8 cellular contexts compared by ENCODE assay signal in genomic region chr15:89143503-89144162, GRCh38. TPM values are rescaled to one million over a fixed set of nuclear protein-coding genes. Genes with fewer than 3 reads are reported as not detected.
DNase-seq lines count a peak whose midpoint lies in the region; ATAC-seq, FAIRE-seq and TF ChIP-seq lines count a peak whose summit lies in the region.

No MANE protein-coding gene starts in this region.

- no peaks in the 10 kb centered on the region for H3K9me2 ChIP-seq in GM23338 (ENCODE audit: insufficient read depth)

- no peak overlapping the region for H3K4me2 ChIP-seq in GM23338

- DNase-seq in DMS79 (lab: John Stamatoyannopoulos, UW), result peak; percentile 1
- peak; percentile 76 for DNase-seq in KBM-7
- DNase-seq in adipocyte (ENCODE audit: low read depth), result peak; percentile 95
- DNase-seq in lung (ENCODE audit: low spot score), result no peak
- DNase-seq in GM23338 (ENCODE audit: low spot score), result no peak
- DNase-seq in small intestine, result no peak
- DNase-seq in WTC11 (ENCODE audit: low spot score), result no peak

- peak; percentile 17 for ATAC-seq in lung (ENCODE audit: insufficient read depth, low FRiP score)
- no peak for ATAC-seq in GM23338
- ATAC-seq in HG03159 (IDR thresholded peaks at IDR 0.05; ENCODE audit: unreplicated experiment), result no peak
- ATAC-seq in WTC11, result no peak

- FAIRE-seq in small intestine (lab: Jason Lieb, UNC), result no peak

- H3F3A ChIP-seq in GM23338 (replicated peaks; ENCODE audit: low read depth), result no peaks in the 10 kb centered on the region

- no peaks in the 10 kb centered on the region for H3K36me3 Mint-ChIP-seq in GM23338 (ENCODE audit: low read depth)
- no peaks in the 10 kb centered on the region for H3K36me3 Mint-ChIP-seq in WTC11

- CTCF ChIA-PET in WTC11 (lab: Charles Lee), result no interaction called here

- peak overlapping the region; percentile 3 for H3K9ac ChIP-seq in adipocyte (ENCODE audit: low read length)

- H3K79me2 ChIP-seq in GM23338 (replicated peaks; ENCODE audit: insufficient read depth), result no peaks in the 10 kb centered on the region

- no peaks in the 10 kb centered on the region for H3K9me3 ChIP-seq in adipocyte (ENCODE audit: control insufficient read depth, low read length)
- H3K9me3 ChIP-seq in lung (ENCODE audit: control insufficient read depth in 2 of 2, insufficient read depth in 1 of 2, low read length in 1 of 2), result no peaks in the 10 kb centered on the region
- no peaks in the 10 kb centered on the region for H3K9me3 ChIP-seq in small intestine (ENCODE audit: control insufficient read depth, low read depth)

- no peak overlapping the region for H2AFZ ChIP-seq in GM23338

- H3K27ac ChIP-seq in lung (ENCODE audit: low read depth in 1 of 2, low read length in 1 of 2) (no peak overlapping the region), GM23338 (ENCODE audit: low read depth) (no peak overlapping the region), small intestine (ENCODE audit: low read depth in 1 of 2, low read length in 1 of 2) (no peak overlapping the region)

- H3K4me1 Mint-ChIP-seq in GM23338 (peaks cover 15% of the 10 kb centered on the region), WTC11 (peaks cover 9% of the 10 kb centered on the region)

- H4K20me1 ChIP-seq in GM23338 (replicated peaks; ENCODE audit: insufficient read depth), result no peaks in the 10 kb centered on the region

- no peak overlapping the region for H3K4me3 Mint-ChIP-seq in GM23338
- H3K4me3 Mint-ChIP-seq in WTC11, result no peak overlapping the region

- peaks cover 5% of the 10 kb centered on the region for H3K36me3 ChIP-seq in adipocyte (ENCODE audit: control insufficient read depth, insufficient read depth, low read length, severe bottlenecking)
- H3K36me3 ChIP-seq in lung (ENCODE audit: control insufficient read depth in 2 of 2, insufficient read depth in 2 of 2, low read length in 2 of 2), result peaks cover 4 to 6% of the 10 kb centered on the region in 2 donors
- H3K36me3 ChIP-seq in GM23338 (ENCODE audit: insufficient read depth), result no peaks in the 10 kb centered on the region
- peaks cover 0 to 6% of the 10 kb centered on the region in 2 donors for H3K36me3 ChIP-seq in small intestine (ENCODE audit: control insufficient read depth in 2 of 2, insufficient read depth in 2 of 2, low read length in 2 of 2)

- in situ Hi-C loops in KBM-7 (cut with MboI; ENCODE audit: low pct_unique_long_range_greater_than_20kb, low sequenced_read_pairs), result no loop called here

- peaks cover 4% of the 10 kb centered on the region for H3K27me3 Mint-ChIP-seq in GM23338 (ENCODE audit: insufficient read depth, low read depth, poor library complexity)
- H3K27me3 Mint-ChIP-seq in WTC11 (ENCODE audit: low read depth), result no peaks in the 10 kb centered on the region

- H3K9me3 Mint-ChIP-seq in GM23338 (no peaks in the 10 kb centered on the region), WTC11 (no peaks in the 10 kb centered on the region)

- TF ChIP-seq CTCF in lung (IDR thresholded peaks at IDR 0.05; ENCODE audit: control extremely low read depth, extremely low read depth) (no peak), GM23338 (conservative IDR thresholded peaks at IDR 0.05; ENCODE audit: low read depth in 2 of 2) (no peak), WTC11 (IDR thresholded peaks at IDR 0.05) (no peak)

- peak overlapping the region; percentile 6 for H3K4me3 ChIP-seq in adipocyte (ENCODE audit: low read length)
- H3K4me3 ChIP-seq in lung, result no peak overlapping the region
- H3K4me3 ChIP-seq in GM23338, result no peak overlapping the region
- no peak overlapping the region for H3K4me3 ChIP-seq in small intestine (ENCODE audit: low read depth in 1 of 2, low read length in 2 of 2)

- H3K4me1 ChIP-seq in adipocyte (ENCODE audit: control insufficient read depth, insufficient read depth, low read length) (peaks cover 55% of the 10 kb centered on the region), lung (ENCODE audit: control insufficient read depth in 2 of 2, insufficient read depth in 2 of 2, low read length in 2 of 2) (peaks cover 4 to 27% of the 10 kb centered on the region in 2 donors), GM23338 (ENCODE audit: insufficient read depth) (peaks cover 5% of the 10 kb centered on the region; the same call in 1 of the 2 replicates), small intestine (ENCODE audit: control insufficient read depth in 2 of 2, insufficient read depth in 1 of 2, low read depth in 1 of 2, low read length in 1 of 2) (peaks cover 0 to 8% of the 10 kb centered on the region in 2 donors)

- WGBS in lung, 2 donors, result 37 to 45% methylated on average over 6 of the region's 6 CpGs
- WGBS in small intestine, 3 donors, result 60 to 88% (median 78%) methylated on average over 6 of the region's 6 CpGs

- H3K27me3 ChIP-seq in adipocyte (replicated peaks; ENCODE audit: control insufficient read depth, insufficient read depth, low read length) (no peaks in the 10 kb centered on the region), lung (ENCODE audit: control insufficient read depth, insufficient read depth) (no peaks in the 10 kb centered on the region), GM23338 (ENCODE audit: insufficient read depth) (no peaks in the 10 kb centered on the region), small intestine (ENCODE audit: control insufficient read depth in 2 of 2, insufficient read depth in 2 of 2, low read length in 2 of 2) (no peaks in the 10 kb centered on the region)

- POLR2A ChIA-PET in WTC11 (lab: Charles Lee), result no interaction called here

- H3K27ac Mint-ChIP-seq in GM23338, result no peak overlapping the region
- H3K27ac Mint-ChIP-seq in WTC11, result no peak overlapping the region

TF ChIP-seq in GM23338, 12 proteins besides CTCF, POLR2A, EP300 and RAD21 (continues in another document):
- TF ChIP-seq CREB1 (CRISPR knock-in tag; IDR thresholded peaks at IDR 0.05; ENCODE audit: low read depth), result no peak

TF ChIP-seq in WTC11, 78 proteins besides CTCF, POLR2A, EP300 and RAD21:
- TF ChIP-seq FOXK1 (CRISPR knock-in tag; IDR thresholded peaks at IDR 0.05) (no peak), MXD4 (CRISPR knock-in tag; IDR thresholded peaks at IDR 0.05; ENCODE audit: borderline replicate concordance) (no peak), NFATC4 (CRISPR knock-in tag; IDR thresholded peaks at IDR 0.05) (no peak), ZNF423 (CRISPR knock-in tag; IDR thresholded peaks at IDR 0.05) (no peak)
- TF ChIP-seq, protein P1, sequence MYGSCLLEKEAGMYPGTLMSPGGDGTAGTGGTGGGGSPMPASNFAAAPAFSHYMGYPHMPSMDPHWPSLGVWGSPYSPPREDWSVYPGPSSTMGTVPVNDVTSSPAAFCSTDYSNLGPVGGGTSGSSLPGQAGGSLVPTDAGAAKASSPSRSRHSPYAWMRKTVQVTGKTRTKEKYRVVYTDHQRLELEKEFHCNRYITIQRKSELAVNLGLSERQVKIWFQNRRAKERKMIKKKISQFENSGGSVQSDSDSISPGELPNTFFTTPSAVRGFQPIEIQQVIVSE (CRISPR knock-in tag; IDR thresholded peaks at IDR 0.05; ENCODE audit: borderline replicate concordance), result no peak

RNA-seq across cellular contexts. Expression of gene ABHD2, which starts 55.4 kb away (rescaled TPM):
- total RNA-seq in lung (100 to 1,000 TPM in 1 of 2 donors, 10 to 100 TPM in 1; 77.2 to 200 TPM), WTC11 (2021) (26.2 to 29.7 TPM (median 29.5 TPM) in 3 replicates)
- polyA plus RNA-seq in lung (10 to 100 TPM; 11.7 to 41.5 TPM), GM23338 (2016; fragmentation: Nextera tagmentation; extraction: Ambion mirVana) (5.2 and 5.3 TPM in 2 replicates), small intestine (10 to 100 TPM in 1 of 3 donors, 1 to 10 TPM in 2; 6.7 to 28.9 (median 8.6) TPM)
- total RNA-seq in GM23338 (2014; rRNA removed; shearing (Covaris generic)), result 15.2 and 15.7 TPM in 2 replicates

Comparison
In these comparisons a context has a peak if more than half of its experiments do, and no peak if none do; other contexts are left out.
1. DNase-seq: peak in DMS79 (single experiment), KBM-7 (single experiment) and adipocyte (single experiment); none in lung (single experiment), GM23338 (single experiment), small intestine (single experiment) and WTC11 (single experiment).